In the genomic region with DNA sequence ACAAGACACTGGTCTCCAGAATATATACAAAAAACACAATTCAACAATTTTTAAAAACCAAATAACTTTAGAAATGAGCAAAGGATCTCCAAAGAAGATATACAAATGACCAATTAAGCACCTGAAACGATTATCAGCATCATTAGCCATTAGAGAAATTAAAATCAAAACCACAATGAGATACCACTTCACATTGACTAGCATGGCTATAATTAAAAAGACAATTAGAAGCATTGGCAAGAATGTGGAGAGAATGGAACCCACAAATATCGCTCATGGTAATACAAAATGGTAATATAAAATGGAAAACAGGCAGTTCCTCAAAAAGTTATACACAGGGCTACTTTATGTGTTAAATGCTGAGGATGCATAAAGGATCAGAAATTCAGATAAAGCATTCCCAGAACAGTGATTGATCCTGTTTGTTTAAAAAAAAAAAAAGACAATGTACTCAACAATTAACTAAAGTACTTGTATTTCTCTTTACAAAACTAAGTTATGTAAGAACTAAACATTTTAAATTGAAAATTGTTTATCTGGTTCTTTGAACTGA, we compare ENCODE assay signal across 26 cellular contexts. TPM values are rescaled to one million over a fixed set of nuclear protein-coding genes. Genes with fewer than 3 reads are reported as not detected.
DNase-seq lines count a peak whose midpoint lies in the region; ATAC-seq, FAIRE-seq and TF ChIP-seq lines count a peak whose summit lies in the region.
"Had no signal": no experiment of that assay in that cellular context is flagged by ENCODE, and none has a peak within 500 bp of the region (broad histone marks: within the 10 kb centered on the region; RNA-seq: fewer than 3 reads in every experiment).

No MANE protein-coding gene starts in this region.

- no peak for ATAC-seq in CD4-positive, alpha-beta T cell (ENCODE audit: poor library complexity)
- no peak for ATAC-seq in T-cell (replicated peaks in 1 of 4)
- no peak for ATAC-seq in left lung
- no peak for ATAC-seq in HG03460 (IDR thresholded peaks at IDR 0.05; ENCODE audit: unreplicated experiment)

- H3K4me2 ChIP-seq in MM.1S (ENCODE audit: low read depth, low read length), result no peak overlapping the region

- H3K27ac ChIP-seq in CD4-positive, alpha-beta T cell (ENCODE audit: low read depth, low read length), result no peak overlapping the region
- H3K27ac ChIP-seq in left lung (peak overlapping the region; percentile 34 to 43), MM.1S (ENCODE audit: low read length) (no peak overlapping the region)
- H3K27ac ChIP-seq: C4-2B, tibial nerve had no signal

- H2AFZ ChIP-seq in MM.1S (ENCODE audit: low read length), result no peak overlapping the region

- peaks cover 96% of the 10 kb centered on the region for H3K79me2 ChIP-seq in MM.1S (ENCODE audit: low read length)

- H3K4me3 ChIP-seq in left lung (no peak overlapping the region), MM.1S (ENCODE audit: low read length) (no peak overlapping the region)
- H3K4me3 ChIP-seq: adrenal gland, dorsolateral prefrontal cortex, lung, tibial nerve had no signal

- peak overlapping the region; percentile 21 for H3K4me3 Mint-ChIP-seq in CD4-positive, alpha-beta T cell
- H3K4me3 Mint-ChIP-seq in T-cell, result peak overlapping the region in 2 of 3 donors; percentile 11 to 13
- H3K4me3 Mint-ChIP-seq: activated CD4-positive, alpha-beta T cell treated with anti-CD3 and anti-CD28 coated beads, Interleukin-2, amount 10 ng/mL, durations not matched to agents 7 days and 5 days; brain; HFFc6; nephron had no signal

- H3K9me3 ChIP-seq in CD4-positive, alpha-beta T cell (ENCODE audit: control insufficient read depth, low read length), result no peaks in the 10 kb centered on the region
- H3K9me3 ChIP-seq in left lung (no peaks in the 10 kb centered on the region), MM.1S (replicated peaks; ENCODE audit: insufficient read depth, low read length) (no peaks in the 10 kb centered on the region)
- H3K9me3 ChIP-seq: adrenal gland, tibial nerve had no signal

- POLR2A ChIA-PET in CD4-positive, alpha-beta T cell (lab: Charles Lee), result no interaction called here
- POLR2A ChIA-PET in T-cell (lab: Charles Lee), result interaction anchor here in 1 of 2 donors (0.5 kb wide), 1 partner anchor 1990 kb away, joined by 3 read pairs; no protein-coding TSS in a partner anchor

- H3K4me1 Mint-ChIP-seq in CD4-positive, alpha-beta T cell (ENCODE audit: low read depth), result peaks cover 96% of the 10 kb centered on the region
- peaks cover 95 to 98% (median 96%) of the 10 kb centered on the region in 3 donors for H3K4me1 Mint-ChIP-seq in T-cell

- no peaks in the 10 kb centered on the region for H3K27me3 ChIP-seq in CD4-positive, alpha-beta T cell (ENCODE audit: control insufficient read depth, insufficient read depth, low read length)
- H3K27me3 ChIP-seq in left lung (no peaks in the 10 kb centered on the region), MM.1S (replicated peaks; ENCODE audit: insufficient read depth, low read length) (no peaks in the 10 kb centered on the region)
- H3K27me3 ChIP-seq: adrenal gland, dorsolateral prefrontal cortex, tibial nerve had no signal

- DNase-seq in CD4-positive, alpha-beta T cell, result no peak
- DNase-seq in GM12891 (ENCODE audit: insufficient read length, low spot score), result no peak
- no peak for DNase-seq in T-cell
- no peak for DNase-seq in left lung
- DNase-seq in NCI-H510A (lab: John Stamatoyannopoulos, UW), result no peak
- no peak for DNase-seq in MM.1S
- DNase-seq: activated CD4-positive, alpha-beta T cell treated with anti-CD3 and anti-CD28 coated beads, Interleukin-2, amount 10 ng/mL, durations not matched to agents 7 days and 5 days; activated T-cell treated with anti-CD3 and anti-CD28 coated beads, Interleukin-2, amount 50 U/mL, for 1 hour; adrenal gland; dorsolateral prefrontal cortex; GOT3; HFFc6; NCI-H226; SIG-M5; stimulated activated CD4-positive, alpha-beta T cell treated with anti-CD3 and anti-CD28 coated beads, Interleukin-4, amount 100 ng/mL, for 24 hours had no signal

- TF ChIP-seq CTCF in CD4-positive, alpha-beta T cell (IDR thresholded peaks at IDR 0.05), result no peak
- TF ChIP-seq CTCF in left lung (IDR thresholded peaks at IDR 0.05) (no peak), MM.1S (IDR thresholded peaks at IDR 0.05; ENCODE audit: low read length) (no peak)

- peaks cover 62% of the 10 kb centered on the region for H4K20me1 ChIP-seq in MM.1S (ENCODE audit: insufficient read depth, low read length)

- H3K36me3 Mint-ChIP-seq in CD4-positive, alpha-beta T cell (ENCODE audit: low read depth), result peaks cover 8% of the 10 kb centered on the region
- peaks cover 6% of the 10 kb centered on the region for H3K36me3 Mint-ChIP-seq in T-cell

- intact Hi-C loops in CD4-positive, alpha-beta T cell (cut with DNase I, micrococcal nuclease), result loop anchor here in 1 of 2 experiments (5.0 kb wide), 1 partner anchor 37 kb away; no protein-coding TSS in a partner anchor
- intact Hi-C loops in left lung (cut with DNase I), result no loop called here

- no peaks in the 10 kb centered on the region for H3K9me3 Mint-ChIP-seq in CD4-positive, alpha-beta T cell
- no peaks in the 10 kb centered on the region for H3K9me3 Mint-ChIP-seq in T-cell
- H3K9me3 Mint-ChIP-seq: activated CD4-positive, alpha-beta T cell treated with anti-CD3 and anti-CD28 coated beads, Interleukin-2, amount 10 ng/mL, durations not matched to agents 7 days and 5 days; HFFc6; nephron had no signal

- no peak overlapping the region for H3K9ac ChIP-seq in MM.1S (ENCODE audit: low read length)

- no peaks in the 10 kb centered on the region for H3K27me3 Mint-ChIP-seq in CD4-positive, alpha-beta T cell
- H3K27me3 Mint-ChIP-seq in T-cell, result no peaks in the 10 kb centered on the region
- H3K27me3 Mint-ChIP-seq: activated CD4-positive, alpha-beta T cell treated with anti-CD3 and anti-CD28 coated beads, Interleukin-2, amount 10 ng/mL, durations not matched to agents 7 days and 5 days; brain had no signal

- no peaks in the 10 kb centered on the region for H3K9me2 ChIP-seq in MM.1S (replicated peaks; ENCODE audit: insufficient read depth, low read length)

- peaks cover 17% of the 10 kb centered on the region; the same call in 1 of the 2 replicates for H3F3A ChIP-seq in MM.1S (ENCODE audit: insufficient read depth, low read length)

- H3K36me3 ChIP-seq in left lung (no peaks in the 10 kb centered on the region), MM.1S (replicated peaks; ENCODE audit: insufficient read depth, low read length) (no peaks in the 10 kb centered on the region)
- H3K36me3 ChIP-seq: adrenal gland, tibial nerve had no signal

- peak overlapping the region; percentile 75 for H3K27ac Mint-ChIP-seq in CD4-positive, alpha-beta T cell
- H3K27ac Mint-ChIP-seq in T-cell, result peak overlapping the region in 1 of 2 donors; percentile 17
- H3K27ac Mint-ChIP-seq: activated CD4-positive, alpha-beta T cell treated with anti-CD3 and anti-CD28 coated beads, Interleukin-2, amount 10 ng/mL, durations not matched to agents 7 days and 5 days; brain; HFFc6; nephron had no signal

- CTCF ChIA-PET in CD4-positive, alpha-beta T cell (lab: Charles Lee), result interaction anchor here (1.5 kb wide), 1 partner anchor 53 kb away, joined by 6 read pairs; a partner anchor contains a TSS
- CTCF ChIA-PET in T-cell (lab: Charles Lee), result interaction anchor here in 1 of 2 donors (1.2 kb wide), 1 partner anchor 46 kb away, joined by 3 read pairs; no protein-coding TSS in a partner anchor

- FAIRE-seq in GM12891 (lab: Jason Lieb, UNC), result no peak
- FAIRE-seq: endothelial cell of umbilical vein, frontal cortex, GM18507, GM19239, RCC 7860 had no signal

- TF ChIP-seq POLR2A in GM12891 (IDR thresholded peaks at IDR 0.05; ENCODE audit: low read depth, low read length), result no peak

- H3K4me1 ChIP-seq in left lung, result peaks cover 43 to 100% of the 10 kb centered on the region in 2 donors
- H3K4me1 ChIP-seq in MM.1S (ENCODE audit: low read length), result peaks cover 44% of the 10 kb centered on the region

TF ChIP-seq in GM12891, 5 proteins besides CTCF, POLR2A, EP300 and RAD21:
- TF ChIP-seq POU2F2 (IDR thresholded peaks at IDR 0.05; ENCODE audit: low read depth, low read length) (no peak), SPI1 (IDR thresholded peaks at IDR 0.05; ENCODE audit: low read depth, low read length) (peak; percentile 31; the same call in 1 of the 2 replicates)
TF ChIP-seq in GM12891: peak in this region for 1.

RNA-seq across cellular contexts. Expression of a gene that starts 52.5 kb away (rescaled TPM):
- 100 to 1,000 TPM; 122 to 125 TPM for total RNA-seq in CD4-positive, alpha-beta T cell
- polyA plus RNA-seq in GM12891 (2012; ENCODE audit: low read depth, missing spikeins), result 16.8 TPM
- total RNA-seq in T-cell (100 to 1,000 TPM; 113 to 301 (median 160) TPM), left lung (10 to 100 TPM; 65.9 to 67.8 TPM)

Comparison
In these comparisons a context has a peak if more than half of its experiments do, and no peak if none do; other contexts are left out.
1. H3K27ac ChIP-seq: peak in left lung (2 of 2); none in CD4-positive, alpha-beta T cell (single experiment) and MM.1S (single experiment).